17 cellular contexts compared by ENCODE assay signal in the genomic region with DNA sequence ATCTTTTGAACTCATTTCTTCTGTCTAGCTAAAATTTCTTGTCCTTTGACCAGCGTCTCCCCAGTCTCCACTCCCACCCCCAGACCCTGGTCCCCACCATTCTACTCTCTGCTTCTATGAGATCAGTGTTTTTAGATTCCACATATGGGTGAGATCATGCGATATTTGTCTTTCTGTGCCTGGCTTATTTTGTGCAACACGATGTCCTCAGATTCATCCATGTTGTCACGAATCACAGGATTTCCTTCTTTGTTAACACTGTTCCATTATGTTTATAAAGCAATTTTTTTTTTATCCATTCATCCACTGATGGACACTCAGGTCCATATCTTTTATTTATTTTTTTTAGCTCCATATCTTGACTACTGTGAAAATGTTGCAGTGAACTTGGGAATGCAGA. TPM values are rescaled to one million over a fixed set of nuclear protein-coding genes. Genes with fewer than 3 reads are reported as not detected.
A peak's percentile ranks its signal among the peaks of the same experiment; 100 is the strongest.
DNase-seq lines count a peak whose midpoint lies in the region; ATAC-seq and TF ChIP-seq lines count a peak whose summit lies in the region.
"Had no signal": no experiment of that assay in that cellular context is flagged by ENCODE, and none has a peak within 500 bp of the region (broad histone marks: within the 10 kb centered on the region; RNA-seq: fewer than 3 reads in every experiment).

No MANE protein-coding gene starts in this region.

- H3K9me3 ChIP-seq in MM.1S (replicated peaks; ENCODE audit: insufficient read depth, low read length), result no peaks in the 10 kb centered on the region
- peaks cover 6% of the 10 kb centered on the region for H3K9me3 ChIP-seq in Caco-2
- H3K9me3 ChIP-seq: A549 had no signal

- H3K27ac ChIP-seq in MM.1S (ENCODE audit: low read length), result peak overlapping the region; percentile 61; the same call in 1 of the 2 replicates
- H3K27ac ChIP-seq: A549 had no signal

- no peaks in the 10 kb centered on the region for H3K9me2 ChIP-seq in MM.1S (replicated peaks; ENCODE audit: insufficient read depth, low read length)

- H3K27me3 ChIP-seq in MM.1S (replicated peaks; ENCODE audit: insufficient read depth, low read length), result no peaks in the 10 kb centered on the region
- no peaks in the 10 kb centered on the region for H3K27me3 ChIP-seq in Caco-2 (replicated peaks; ENCODE audit: control insufficient read depth, insufficient read depth, low read length)

- BruUV-seq in Caco-2 (replicated peaks; lab: Mats Ljungman, UMichigan), result no TSS peak

- H3K36me3 Mint-ChIP-seq in activated B cell treated with CpG ODN at 0.5 μM for 24 hours (ENCODE audit: low read depth) (peaks cover 4% of the 10 kb centered on the region), Caco-2 (ENCODE audit: insufficient read depth, unreplicated experiment) (no peaks in the 10 kb centered on the region)
- peaks cover 2 to 7% of the 10 kb centered on the region in 2 donors for H3K36me3 Mint-ChIP-seq in stimulated activated naive B cell treated with anti-CD40 and anti-IgM and Interleukin-4, amounts not matched to agents 10 μg/mL and 1 μg/mL and 100 μg/mL, for 72 hours

- peaks cover 8% of the 10 kb centered on the region for H3F3A ChIP-seq in MM.1S (ENCODE audit: insufficient read depth, low read length)

- POLR2A ChIA-PET in activated B cell treated with CpG ODN at 0.5 μM for 24 hours (lab: Charles Lee) (interaction anchor here (0.7 to 3.8 kb wide), 6 partner anchors 16 to 1519 kb away, joined by 3 to 37 read pairs (median 4); a partner anchor contains a TSS), Caco-2 (lab: Charles Lee) (no interaction called here)

- H3K4me3 Mint-ChIP-seq in activated B cell treated with CpG ODN at 0.5 μM for 24 hours, result peak overlapping the region; percentile 52
- H3K4me3 Mint-ChIP-seq in stimulated activated naive B cell treated with anti-CD40 and anti-IgM and Interleukin-4, amounts not matched to agents 10 μg/mL and 1 μg/mL and 100 μg/mL, for 72 hours, result no peak overlapping the region
- H3K4me3 Mint-ChIP-seq in Caco-2 (ENCODE audit: unreplicated experiment), result no peak overlapping the region
- H3K4me3 Mint-ChIP-seq: GM23338 had no signal

- H3K4me1 Mint-ChIP-seq in activated B cell treated with CpG ODN at 0.5 μM for 24 hours, result peaks cover 78% of the 10 kb centered on the region
- peaks cover 41 to 74% of the 10 kb centered on the region in 2 donors for H3K4me1 Mint-ChIP-seq in stimulated activated naive B cell treated with anti-CD40 and anti-IgM and Interleukin-4, amounts not matched to agents 10 μg/mL and 1 μg/mL and 100 μg/mL, for 72 hours
- H3K4me1 Mint-ChIP-seq in Caco-2 (ENCODE audit: low read depth, unreplicated experiment), result no peaks in the 10 kb centered on the region

- no peaks in the 10 kb centered on the region for H3K36me3 ChIP-seq in MM.1S (replicated peaks; ENCODE audit: insufficient read depth, low read length)
- H3K36me3 ChIP-seq in Caco-2 (ENCODE audit: control insufficient read depth, insufficient read depth, low read length), result no peaks in the 10 kb centered on the region

- TF ChIP-seq CTCF in MM.1S (IDR thresholded peaks at IDR 0.05; ENCODE audit: low read length) (no peak), activated B cell treated with CpG ODN at 0.5 μM for 24 hours (IDR thresholded peaks at IDR 0.05) (no peak), Caco-2 (IDR thresholded peaks at IDR 0.05; ENCODE audit: insufficient read depth in 1 of 2, low read depth in 1 of 2, low read length in 1 of 2, severe bottlenecking in 1 of 2, unreplicated experiment in 1 of 2) (no peak)

- H3K79me2 ChIP-seq in MM.1S (ENCODE audit: low read length), result no peaks in the 10 kb centered on the region

- H3K9me3 Mint-ChIP-seq in activated B cell treated with CpG ODN at 0.5 μM for 24 hours (peaks cover 4% of the 10 kb centered on the region), Caco-2 (ENCODE audit: unreplicated experiment) (peaks cover 10% of the 10 kb centered on the region)
- peaks cover 6 to 11% of the 10 kb centered on the region in 2 donors for H3K9me3 Mint-ChIP-seq in stimulated activated naive B cell treated with anti-CD40 and anti-IgM and Interleukin-4, amounts not matched to agents 10 μg/mL and 1 μg/mL and 100 μg/mL, for 72 hours

- H2AFZ ChIP-seq in MM.1S (ENCODE audit: low read length), result no peak overlapping the region
- H2AFZ ChIP-seq: GM23338 had no signal

- H3K27ac Mint-ChIP-seq in activated B cell treated with CpG ODN at 0.5 μM for 24 hours (peak overlapping the region; percentile 91), Caco-2 (ENCODE audit: unreplicated experiment) (no peak overlapping the region)
- peak overlapping the region; percentile 11 for H3K27ac Mint-ChIP-seq in stimulated activated naive B cell treated with anti-CD40 and anti-IgM and Interleukin-4, amounts not matched to agents 10 μg/mL and 1 μg/mL and 100 μg/mL, for 72 hours
- H3K27ac Mint-ChIP-seq: CD4-positive, CD25-positive, alpha-beta regulatory T cell; GM23338 had no signal

- H3K4me3 ChIP-seq in MM.1S (ENCODE audit: low read length) (no peak overlapping the region), Caco-2 (ENCODE audit: low read depth, low read length) (no peak overlapping the region)
- H3K4me3 ChIP-seq: A549, GM23338 had no signal

- CTCF ChIA-PET in activated B cell treated with CpG ODN at 0.5 μM for 24 hours (lab: Charles Lee) (no interaction called here), Caco-2 (lab: Charles Lee) (interaction anchor here (1.3 kb wide), 1 partner anchor 606 kb away, joined by 4 read pairs; no protein-coding TSS in a partner anchor)

- DNase-seq in MM.1S (no peak), activated B cell treated with CpG ODN at 0.5 μM for 24 hours (no peak), Caco-2 (no peak)
- DNase-seq in stimulated activated naive B cell treated with anti-CD40 and anti-IgM and Interleukin-4, amounts not matched to agents 10 μg/mL and 1 μg/mL and 100 μg/mL, for 72 hours, result no peak
- DNase-seq: Calu3; CD4-positive, CD25-positive, alpha-beta regulatory T cell; DMS 273 treated with DMSO at 0.1 percent for 48 hours; EL; GDM1; H7 had no signal

- ATAC-seq in GM18499 (IDR thresholded peaks at IDR 0.05; ENCODE audit: insufficient read depth, unreplicated experiment) (peak; percentile 1), activated B cell treated with CpG ODN at 0.5 μM for 24 hours (ENCODE audit: low read depth) (no peak), HG03045 (IDR thresholded peaks at IDR 0.05; ENCODE audit: unreplicated experiment) (no peak), HG03520 (IDR thresholded peaks at IDR 0.05; ENCODE audit: unreplicated experiment) (no peak), HG02798 (IDR thresholded peaks at IDR 0.05; ENCODE audit: poor library complexity, unreplicated experiment) (no peak)
- no peak for ATAC-seq in stimulated activated naive B cell treated with anti-CD40 and anti-IgM and Interleukin-4, amounts not matched to agents 10 μg/mL and 1 μg/mL and 100 μg/mL, for 72 hours (replicated peaks)
- ATAC-seq: A549, GM23338, HepG2 had no signal

- no peak overlapping the region for H3K4me2 ChIP-seq in MM.1S (ENCODE audit: low read depth, low read length)
- H3K4me2 ChIP-seq: A549, GM23338 had no signal

- H3K4me1 ChIP-seq in MM.1S (ENCODE audit: low read length) (peaks cover 41% of the 10 kb centered on the region), Caco-2 (0 out of 2 replicates have a peak, but pooled peaks cover 4% of the 10 kb centered on the region)

- H3K27me3 Mint-ChIP-seq in activated B cell treated with CpG ODN at 0.5 μM for 24 hours (no peaks in the 10 kb centered on the region), Caco-2 (ENCODE audit: insufficient read depth, unreplicated experiment) (peaks cover 12% of the 10 kb centered on the region)
- H3K27me3 Mint-ChIP-seq in stimulated activated naive B cell treated with anti-CD40 and anti-IgM and Interleukin-4, amounts not matched to agents 10 μg/mL and 1 μg/mL and 100 μg/mL, for 72 hours, result no peaks in the 10 kb centered on the region
- H3K27me3 Mint-ChIP-seq: CD4-positive, CD25-positive, alpha-beta regulatory T cell had no signal

- intact Hi-C loops in activated B cell treated with CpG ODN at 0.5 μM for 24 hours (cut with micrococcal nuclease), result loop anchor here (2.0 kb wide), 2 partner anchors 19 to 129 kb away; a partner anchor contains a TSS
- intact Hi-C loops in Caco-2 (cut with micrococcal nuclease; ENCODE audit: unreplicated experiment), result no loop called here

- no peak overlapping the region for H3K9ac ChIP-seq in MM.1S (ENCODE audit: low read length)

- no peaks in the 10 kb centered on the region for H4K20me1 ChIP-seq in MM.1S (ENCODE audit: insufficient read depth, low read length)

RNA-seq across cellular contexts. Expression of a gene that starts 16.0 kb away (rescaled TPM):
- total RNA-seq in activated B cell treated with CpG ODN at 0.5 μM for 24 hours (14.9 and 15.9 TPM in 2 replicates), Caco-2 (2022) (4.1 and 5.4 TPM in 2 replicates)
